In genomic region chr17:79082311-79083190, GRCh38 we compare ENCODE assay signal across 1 cellular context.
TF ChIP-seq lines count a peak whose summit lies in the region.

No MANE protein-coding gene starts in this region.

TF ChIP-seq in GM12878, 131 proteins besides CTCF, POLR2A, EP300 and RAD21:
- TF ChIP-seq RCOR1 (conservative IDR thresholded peaks at IDR 0.05; ENCODE audit: low read depth, low read length) (no peak), NKRF (conservative IDR thresholded peaks at IDR 0.05) (no peak), SMC3 (IDR thresholded peaks at IDR 0.05; ENCODE audit: borderline replicate concordance, low read length) (peak; percentile 51; the same call in 1 of the 2 replicates), RB1 (IDR thresholded peaks at IDR 0.05; ENCODE audit: borderline replicate concordance) (no peak)
